ENCODE assay signal across 15 cellular contexts in the genomic region with DNA sequence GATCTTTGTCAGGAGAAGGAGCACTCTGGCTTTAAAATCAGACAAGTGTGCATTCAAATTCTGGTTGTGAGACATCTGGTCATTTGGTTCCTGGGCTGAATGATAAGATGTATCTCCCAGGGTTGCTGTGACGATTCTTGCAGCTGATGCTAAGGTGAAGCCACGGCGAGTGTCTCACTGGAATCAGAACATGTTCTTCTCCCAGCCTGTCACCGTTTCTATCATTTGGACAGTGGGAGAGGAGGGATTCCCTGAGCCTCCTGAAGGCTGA.
DNase-seq lines count a peak whose midpoint lies in the region; ATAC-seq and TF ChIP-seq lines count a peak whose summit lies in the region.
"Had no signal": no experiment of that assay in that cellular context is flagged by ENCODE, and none has a peak within 500 bp of the region (broad histone marks: within the 10 kb centered on the region; RNA-seq: fewer than 3 reads in every experiment).

No MANE protein-coding gene starts in this region.

- no peaks in the 10 kb centered on the region for H3K27me3 ChIP-seq in CD4-positive, alpha-beta T cell (ENCODE audit: control insufficient read depth, insufficient read depth, low read length)
- no peaks in the 10 kb centered on the region for H3K27me3 ChIP-seq in KMS-11 (ENCODE audit: insufficient read depth, low read depth)
- H3K27me3 ChIP-seq: right atrium auricular region had no signal

- no peak overlapping the region for H2AFZ ChIP-seq in KMS-11 (ENCODE audit: low read depth)

- no peak overlapping the region for H3K4me3 ChIP-seq in KMS-11 (IDR thresholded peaks at IDR 0.05; ENCODE audit: insufficient read depth, low read depth, low read length)
- H3K4me3 ChIP-seq: right atrium auricular region had no signal

- H3K4me1 Mint-ChIP-seq in CD4-positive, alpha-beta T cell (ENCODE audit: low read depth) = peaks cover 94% of the 10 kb centered on the region
- peaks cover 75% of the 10 kb centered on the region for H3K4me1 Mint-ChIP-seq in brain
- H3K4me1 Mint-ChIP-seq in neural crest cell = peaks cover 51% of the 10 kb centered on the region

- no peaks in the 10 kb centered on the region for H3K27me3 Mint-ChIP-seq in CD4-positive, alpha-beta T cell
- H3K27me3 Mint-ChIP-seq in brain (no peaks in the 10 kb centered on the region), neural crest cell (ENCODE audit: low read depth) (no peaks in the 10 kb centered on the region)
- H3K27me3 Mint-ChIP-seq: activated CD4-positive, alpha-beta T cell treated with anti-CD3 and anti-CD28 coated beads, Interleukin-2, amount 10 ng/mL, durations not matched to agents 24 days and 14 days; activated naive CD4-positive, alpha-beta T cell treated with anti-CD3 and anti-CD28 coated beads, Interleukin-2, amount 10 ng/mL, durations not matched to agents 7 days and 5 days had no signal

- no peak overlapping the region for H3K4me3 Mint-ChIP-seq in CD4-positive, alpha-beta T cell
- H3K4me3 Mint-ChIP-seq in brain (no peak overlapping the region), neural crest cell (no peak overlapping the region)
- H3K4me3 Mint-ChIP-seq: activated CD4-positive, alpha-beta T cell treated with anti-CD3 and anti-CD28 coated beads, Interleukin-2, amount 10 ng/mL, durations not matched to agents 24 days and 14 days; activated naive CD4-positive, alpha-beta T cell treated with anti-CD3 and anti-CD28 coated beads, Interleukin-2, amount 10 ng/mL, durations not matched to agents 7 days and 5 days had no signal

- peak overlapping the region; percentile 58; the same call in 1 of the 2 replicates for H3K9ac ChIP-seq in KMS-11

- intact Hi-C loops in CD4-positive, alpha-beta T cell (cut with DNase I, micrococcal nuclease) = no loop called here

- POLR2A ChIA-PET in CD4-positive, alpha-beta T cell (lab: Charles Lee) = interaction anchor here (2.6 kb wide), 1 partner anchor 13 kb away, joined by 7 read pairs; no protein-coding TSS in a partner anchor

- H3K27ac Mint-ChIP-seq in CD4-positive, alpha-beta T cell = peak overlapping the region; percentile 98
- H3K27ac Mint-ChIP-seq in brain (peak overlapping the region; percentile 21 to 93 (median 45)), neural crest cell (ENCODE audit: unreplicated experiment) (peak overlapping the region; percentile 10)
- H3K27ac Mint-ChIP-seq: activated CD4-positive, alpha-beta T cell treated with anti-CD3 and anti-CD28 coated beads, Interleukin-2, amount 10 ng/mL, durations not matched to agents 24 days and 14 days; activated naive CD4-positive, alpha-beta T cell treated with anti-CD3 and anti-CD28 coated beads, Interleukin-2, amount 10 ng/mL, durations not matched to agents 7 days and 5 days had no signal

- CTCF ChIA-PET in CD4-positive, alpha-beta T cell (lab: Charles Lee) = no interaction called here

- no peak overlapping the region for H3K27ac ChIP-seq in CD4-positive, alpha-beta T cell (ENCODE audit: low read depth, low read length)
- H3K27ac ChIP-seq in KMS-11 = peak overlapping the region; percentile 92

- H3K9me3 ChIP-seq in CD4-positive, alpha-beta T cell (ENCODE audit: control insufficient read depth, low read length) = no peaks in the 10 kb centered on the region
- H3K9me3 ChIP-seq: right atrium auricular region had no signal

- peaks cover 48% of the 10 kb centered on the region for H3K79me2 ChIP-seq in KMS-11 (ENCODE audit: insufficient read depth, low read depth)

- H3K9me3 Mint-ChIP-seq in CD4-positive, alpha-beta T cell = no peaks in the 10 kb centered on the region
- no peaks in the 10 kb centered on the region for H3K9me3 Mint-ChIP-seq in brain
- no peaks in the 10 kb centered on the region for H3K9me3 Mint-ChIP-seq in neural crest cell
- H3K9me3 Mint-ChIP-seq: activated CD4-positive, alpha-beta T cell treated with anti-CD3 and anti-CD28 coated beads, Interleukin-2, amount 10 ng/mL, durations not matched to agents 24 days and 14 days; activated naive CD4-positive, alpha-beta T cell treated with anti-CD3 and anti-CD28 coated beads, Interleukin-2, amount 10 ng/mL, durations not matched to agents 7 days and 5 days had no signal

- TF ChIP-seq CTCF in CD4-positive, alpha-beta T cell (IDR thresholded peaks at IDR 0.05) = no peak
- no peak for TF ChIP-seq CTCF in KMS-11 (conservative IDR thresholded peaks at IDR 0.05; ENCODE audit: low read depth, low read length)
- no peak for TF ChIP-seq CTCF in brain (conservative IDR thresholded peaks at IDR 0.05)
- no peak for TF ChIP-seq CTCF in neural crest cell (conservative IDR thresholded peaks at IDR 0.05)

- no peaks in the 10 kb centered on the region for H4K20me1 ChIP-seq in KMS-11 (ENCODE audit: insufficient read depth)

- no peak for ATAC-seq in CD4-positive, alpha-beta T cell (ENCODE audit: poor library complexity)
- no peak for ATAC-seq in HG02588 (IDR thresholded peaks at IDR 0.05; ENCODE audit: unreplicated experiment)
- ATAC-seq in left lobe of liver = no peak
- no peak for ATAC-seq in HG02981 (IDR thresholded peaks at IDR 0.05; ENCODE audit: unreplicated experiment)

- peaks cover 65% of the 10 kb centered on the region for H3K4me1 ChIP-seq in KMS-11 (ENCODE audit: low read depth, poor library complexity, severe bottlenecking)

- H3K36me3 Mint-ChIP-seq in CD4-positive, alpha-beta T cell (ENCODE audit: low read depth) = peaks cover 60% of the 10 kb centered on the region
- H3K36me3 Mint-ChIP-seq in brain (peaks cover 18% of the 10 kb centered on the region), neural crest cell (ENCODE audit: low read depth) (peaks cover 15% of the 10 kb centered on the region)

- no peak for DNase-seq in CD4-positive, alpha-beta T cell
- DNase-seq in neural crest cell (ENCODE audit: low read depth, low spot score) (no peak), NCI-H226 (no peak), left lobe of liver (ENCODE audit: low spot score) (no peak)
- DNase-seq: activated CD4-positive, alpha-beta T cell treated with anti-CD3 and anti-CD28 coated beads, Interleukin-2, amount 10 ng/mL, durations not matched to agents 24 days and 14 days; activated naive CD4-positive, alpha-beta T cell treated with anti-CD3 and anti-CD28 coated beads, Interleukin-2, amount 10 ng/mL, durations not matched to agents 7 days and 5 days; KBM-7; left colon; MV-4-11; NCI-H187 had no signal

- H3K4me2 ChIP-seq in KMS-11 = peak overlapping the region; percentile 80

- H3K36me3 ChIP-seq in KMS-11 (ENCODE audit: insufficient read depth) = no peaks in the 10 kb centered on the region

Comparison
In these comparisons a context has a peak if more than half of its experiments do, and no peak if none do; other contexts are left out.
1. H3K27ac Mint-ChIP-seq: peak in every context shown above with its lines; median percentile 98 in CD4-positive, alpha-beta T cell; 45 in brain; 10 in neural crest cell.